ENCODE assay signal across 9 cellular contexts in the genomic region with DNA sequence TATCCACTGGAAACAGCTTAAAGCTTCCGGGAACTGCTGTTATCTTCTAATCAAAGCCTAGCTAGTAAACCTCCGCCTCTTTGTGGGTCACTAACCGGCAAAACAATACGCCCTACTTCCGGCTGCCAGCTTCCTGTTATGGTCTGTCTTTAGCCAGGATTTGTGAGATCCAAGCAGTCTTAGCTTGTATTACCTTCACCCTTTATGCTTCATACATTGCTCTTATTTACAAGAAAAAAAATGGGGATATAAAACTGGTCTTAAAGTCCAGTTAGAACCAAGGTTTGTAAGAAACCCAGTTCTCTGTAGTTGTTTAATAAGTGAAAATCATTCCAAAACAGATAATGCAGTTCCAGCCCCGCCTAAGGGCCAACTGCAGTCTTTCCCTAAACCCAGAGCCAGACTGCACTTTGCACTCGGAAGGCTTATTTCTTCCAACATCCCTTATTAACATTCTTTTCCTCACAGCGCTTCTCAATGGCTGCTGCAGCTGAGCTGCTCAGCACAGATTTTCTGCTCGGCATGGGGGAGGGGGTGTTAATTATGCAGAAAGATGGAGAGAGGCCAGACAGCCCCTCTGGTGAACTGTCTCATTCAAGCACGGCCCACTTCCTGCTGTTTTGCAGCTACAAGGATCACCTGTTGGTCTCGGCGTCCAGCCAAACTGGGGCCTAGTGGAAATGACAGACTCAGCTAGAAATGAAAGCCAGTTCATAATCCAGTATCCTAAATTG.
A peak's percentile ranks its signal among the peaks of the same experiment; 100 is the strongest.
DNase-seq lines count a peak whose midpoint lies in the region; ATAC-seq, FAIRE-seq and TF ChIP-seq lines count a peak whose summit lies in the region.
"Had no signal": no experiment of that assay in that cellular context is flagged by ENCODE, and none has a peak within 500 bp of the region (broad histone marks: within the 10 kb centered on the region; RNA-seq: fewer than 3 reads in every experiment).

No MANE protein-coding gene starts in this region.

- H3K27ac ChIP-seq in VCaP (peak overlapping the region; percentile 31), small intestine (ENCODE audit: low read depth in 1 of 2, low read length in 1 of 2) (peak overlapping the region; percentile 61 to 83)

- WGBS in small intestine, 3 donors: 1 to 4% (median 3%) methylated on average over 12 of the region's 12 CpGs

- H3K9me3 ChIP-seq in small intestine (ENCODE audit: control insufficient read depth, low read depth): no peaks in the 10 kb centered on the region

- no peaks in the 10 kb centered on the region for H3K27me3 ChIP-seq in small intestine (ENCODE audit: control insufficient read depth in 2 of 2, insufficient read depth in 2 of 2, low read length in 2 of 2)

- no peaks in the 10 kb centered on the region for H3K36me3 ChIP-seq in small intestine (ENCODE audit: control insufficient read depth in 2 of 2, insufficient read depth in 2 of 2, low read length in 2 of 2)

- peak; percentile 97 for FAIRE-seq in islet of Langerhans (lab: Jason Lieb, UNC)
- no peak for FAIRE-seq in small intestine (lab: Jason Lieb, UNC)
- FAIRE-seq: G401.6 had no signal

- peak overlapping the region in 1 of 2 donors; percentile 8 for H3K4me3 ChIP-seq in small intestine (ENCODE audit: low read depth in 1 of 2, low read length in 2 of 2)

- H3K4me1 ChIP-seq in small intestine (ENCODE audit: control insufficient read depth in 2 of 2, insufficient read depth in 1 of 2, low read depth in 1 of 2, low read length in 1 of 2): peaks cover 6 to 12% of the 10 kb centered on the region in 2 donors

- ATAC-seq in GM21576 (IDR thresholded peaks at IDR 0.05; ENCODE audit: unreplicated experiment): peak; percentile 76

- DNase-seq in C1 segment of cervical spinal cord (lab: John Stamatoyannopoulos, UW): peak in 13 of 14 donors; percentile 3 to 72 (median 57)
- DNase-seq in NCI-H1092 treated with DMSO at 0.1 percent for 48 hours (lab: John Stamatoyannopoulos, UW): peak; percentile 99
- DNase-seq in brain pericyte (ENCODE audit: low read depth, low spot score): peak; percentile 31
- DNase-seq in small intestine: peak; percentile 75
- no peak for DNase-seq in NOMO-1 treated with dmso at 0.1 percent for 144 hours (lab: John Stamatoyannopoulos, UW; ENCODE audit: unreplicated experiment)

- TF ChIP-seq CTCF in VCaP (conservative IDR thresholded peaks at IDR 0.05): no peak
